In genomic region chr3:125161607-125162219, GRCh38 we compare ENCODE assay signal across 1 cellular context.
TF ChIP-seq lines count a peak whose summit lies in the region.

No MANE protein-coding gene starts in this region.

TF ChIP-seq in endothelial cell of umbilical vein, 7 proteins besides CTCF, POLR2A, EP300 and RAD21:
- TF ChIP-seq FOS (IDR thresholded peaks at IDR 0.05; ENCODE audit: borderline replicate concordance, insufficient read depth, low read length), result no peak
- TF ChIP-seq GATA2 (IDR thresholded peaks at IDR 0.05; ENCODE audit: insufficient read depth, insufficient read length, low read depth, low read length), result no peak
- TF ChIP-seq MYC (IDR thresholded peaks at IDR 0.05; ENCODE audit: low read depth, low read length), result no peak
- no peak for TF ChIP-seq JUN (IDR thresholded peaks at IDR 0.05; ENCODE audit: borderline replicate concordance, insufficient read depth, insufficient read length, low read depth)
- TF ChIP-seq POLR2AphosphoS5 (IDR thresholded peaks at IDR 0.05; ENCODE audit: insufficient read depth, low read depth, low read length), result no peak
- no peak for TF ChIP-seq EZH2 (IDR thresholded peaks at IDR 0.05; ENCODE audit: borderline replicate concordance, low read depth, low read length, severe bottlenecking)
- TF ChIP-seq, protein P1, sequence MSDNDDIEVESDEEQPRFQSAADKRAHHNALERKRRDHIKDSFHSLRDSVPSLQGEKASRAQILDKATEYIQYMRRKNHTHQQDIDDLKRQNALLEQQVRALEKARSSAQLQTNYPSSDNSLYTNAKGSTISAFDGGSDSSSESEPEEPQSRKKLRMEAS (IDR thresholded peaks at IDR 0.05; ENCODE audit: insufficient read depth, insufficient read length), result no peak
